ENCODE assay signal across 9 cellular contexts in the genomic region with DNA sequence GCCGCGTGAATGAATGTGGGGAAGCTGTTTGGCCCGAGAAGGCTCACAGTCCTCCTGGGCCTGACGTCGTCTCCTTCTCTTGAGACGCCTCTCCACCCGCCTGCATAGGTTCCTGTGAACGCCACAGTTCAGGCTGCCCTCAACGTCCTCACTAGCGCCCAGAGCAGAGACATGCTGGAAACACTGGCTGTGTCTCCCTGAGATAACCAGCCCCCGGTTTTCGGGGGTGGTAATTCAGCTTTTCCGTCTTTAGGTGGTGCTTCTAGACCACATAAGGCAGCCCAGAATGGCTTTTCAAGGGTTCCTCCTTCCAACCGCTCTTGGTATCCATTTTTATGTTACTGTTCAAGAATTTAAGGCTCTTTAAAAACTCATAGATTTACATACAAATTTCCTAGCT.
DNase-seq lines count a peak whose midpoint lies in the region; ATAC-seq and TF ChIP-seq lines count a peak whose summit lies in the region.
"Had no signal": no experiment of that assay in that cellular context is flagged by ENCODE, and none has a peak within 500 bp of the region (broad histone marks: within the 10 kb centered on the region; RNA-seq: fewer than 3 reads in every experiment).

No MANE protein-coding gene starts in this region.

- DNase-seq in DMS153 treated with DMSO at 0.1 percent for 48 hours (lab: John Stamatoyannopoulos, UW; ENCODE audit: unreplicated experiment) (peak; percentile 58), NCI-H146 treated with DMSO at 0.1 percent for 48 hours (lab: John Stamatoyannopoulos, UW; ENCODE audit: unreplicated experiment) (peak; percentile 74), brain microvascular endothelial cell (peak; percentile 76), islet precursor cell (peak; percentile 86), tibial nerve (ENCODE audit: low spot score in 2 of 2) (peak in 1 of 2 donors; percentile 44), KG1 (lab: John Stamatoyannopoulos, UW) (no peak)

- H3K9me3 ChIP-seq in tibial nerve, result no peaks in the 10 kb centered on the region

- H3K4me3 ChIP-seq in brain microvascular endothelial cell (ENCODE audit: low read depth, low read length) (peak overlapping the region; percentile 49), tibial nerve (no peak overlapping the region)

- TF ChIP-seq POLR2A in tibial nerve (IDR thresholded peaks at IDR 0.05), result no peak

- no peak overlapping the region for H3K27ac ChIP-seq in brain microvascular endothelial cell
- no peak overlapping the region for H3K27ac ChIP-seq in tibial nerve
- H3K27ac ChIP-seq: HL-60 had no signal

- peak; percentile 78 for TF ChIP-seq CTCF in brain microvascular endothelial cell (IDR thresholded peaks at IDR 0.05; ENCODE audit: low read depth, low read length, missing control alignments)
- TF ChIP-seq CTCF in tibial nerve (IDR thresholded peaks at IDR 0.05), result peak; percentile 33 to 60 (median 56)

- in situ Hi-C loops in brain microvascular endothelial cell (cut with HindIII; ENCODE audit: low pct_ligation_motif_present, low sequenced_read_pairs), result no loop called here

- 5% methylated on average over 14 of the region's 14 CpGs for WGBS in tibial nerve, 2 donors

- H3K36me3 ChIP-seq in brain microvascular endothelial cell (replicated peaks), result no peaks in the 10 kb centered on the region
- H3K36me3 ChIP-seq in tibial nerve, result no peaks in the 10 kb centered on the region

- no peak for TF ChIP-seq EP300 in tibial nerve (IDR thresholded peaks at IDR 0.05)

- H3K27me3 ChIP-seq in brain microvascular endothelial cell (replicated peaks) (no peaks in the 10 kb centered on the region), tibial nerve (peaks cover 0 to 27% of the 10 kb centered on the region in 2 donors)

- ATAC-seq in HG03045 (IDR thresholded peaks at IDR 0.05; ENCODE audit: unreplicated experiment) (no peak), HG03432 (IDR thresholded peaks at IDR 0.05; ENCODE audit: unreplicated experiment) (no peak)

- peaks cover 0 to 8% (median 0%) of the 10 kb centered on the region in 4 donors for H3K4me1 ChIP-seq in tibial nerve
